ENCODE assay signal across 14 cellular contexts in genomic region chr9:134175291-134175807, GRCh38. TPM values are rescaled to one million over a fixed set of nuclear protein-coding genes. Genes with fewer than 3 reads are reported as not detected.
DNase-seq lines count a peak whose midpoint lies in the region; ATAC-seq and TF ChIP-seq lines count a peak whose summit lies in the region.
"Had no signal": no experiment of that assay in that cellular context is flagged by ENCODE, and none has a peak within 500 bp of the region (broad histone marks: within the 10 kb centered on the region; RNA-seq: fewer than 3 reads in every experiment).

No MANE protein-coding gene starts in this region.

- peaks cover 26 to 35% of the 10 kb centered on the region in 2 experiments for H3K4me1 ChIP-seq in neutrophil (ENCODE audit: control insufficient read depth in 1 of 2, insufficient read depth in 1 of 2, low read depth in 1 of 2, low read length in 1 of 2)
- H3K4me1 ChIP-seq in effector memory CD4-positive, alpha-beta T cell (ENCODE audit: control insufficient read depth, insufficient read depth, low read length, poor library complexity, severe bottlenecking) = no peaks in the 10 kb centered on the region
- H3K4me1 ChIP-seq in sigmoid colon = peaks cover 0 to 31% (median 21%) of the 10 kb centered on the region in 4 donors

- no peaks in the 10 kb centered on the region for H3K9me3 ChIP-seq in neutrophil
- H3K9me3 ChIP-seq in effector memory CD4-positive, alpha-beta T cell (ENCODE audit: control insufficient read depth, low read length) = no peaks in the 10 kb centered on the region
- no peaks in the 10 kb centered on the region for H3K9me3 ChIP-seq in sigmoid colon
- H3K9me3 ChIP-seq: suprapubic skin had no signal

- intact Hi-C loops in sigmoid colon (cut with DNase I) = no loop called here

- peak; percentile 58 for DNase-seq in GM03348 (ENCODE audit: low spot score)
- DNase-seq in NCI-H460 (ENCODE audit: extremely low read depth, low read depth) = peak; percentile 20
- no peak for DNase-seq in NCI-H226
- no peak for DNase-seq in effector memory CD4-positive, alpha-beta T cell
- DNase-seq in sigmoid colon = no peak
- DNase-seq: Calu3, NCI-H2171 treated with DMSO at 0.1 percent for 48 hours had no signal

- H3K36me3 ChIP-seq in neutrophil (no peaks in the 10 kb centered on the region), sigmoid colon (no peaks in the 10 kb centered on the region)
- H3K36me3 ChIP-seq in effector memory CD4-positive, alpha-beta T cell (ENCODE audit: control insufficient read depth, insufficient read depth, low read length) = no peaks in the 10 kb centered on the region
- H3K36me3 ChIP-seq: suprapubic skin had no signal

- ATAC-seq in esophagus mucosa (peak; percentile 16), HG02759 (IDR thresholded peaks at IDR 0.05; ENCODE audit: unreplicated experiment) (no peak)

- TF ChIP-seq CTCF in neutrophil (IDR thresholded peaks at IDR 0.05) = no peak
- no peak for TF ChIP-seq CTCF in sigmoid colon (IDR thresholded peaks at IDR 0.05)

- 29 to 66% methylated on average over 20 of the region's 20 CpGs for WGBS in sigmoid colon, 2 donors

- H3K27ac ChIP-seq in neutrophil (peak overlapping the region; percentile 68), sigmoid colon (no peak overlapping the region)
- no peak overlapping the region for H3K27ac ChIP-seq in effector memory CD4-positive, alpha-beta T cell (ENCODE audit: insufficient read depth, low read length, poor library complexity, severe bottlenecking)
- H3K27ac ChIP-seq: suprapubic skin had no signal

- TF ChIP-seq EP300 in sigmoid colon (IDR thresholded peaks at IDR 0.05) = no peak

- H3K27me3 ChIP-seq in neutrophil (peaks cover 34% of the 10 kb centered on the region), sigmoid colon (peaks cover 13 to 41% (median 14%) of the 10 kb centered on the region in 3 donors)
- no peaks in the 10 kb centered on the region for H3K27me3 ChIP-seq in effector memory CD4-positive, alpha-beta T cell (replicated peaks; ENCODE audit: control insufficient read depth, insufficient read depth, low read length, poor library complexity, severe bottlenecking)

- H3K4me3 ChIP-seq in neutrophil (ENCODE audit: low read depth in 1 of 2, low read length in 1 of 2) = no peak overlapping the region
- no peak overlapping the region for H3K4me3 ChIP-seq in effector memory CD4-positive, alpha-beta T cell (ENCODE audit: insufficient read depth, low read depth, low read length, poor library complexity, severe bottlenecking)
- no peak overlapping the region for H3K4me3 ChIP-seq in sigmoid colon
- H3K4me3 ChIP-seq: suprapubic skin had no signal

- TF ChIP-seq POLR2A in sigmoid colon (IDR thresholded peaks at IDR 0.05) = no peak

RNA-seq across cellular contexts. Expression of gene RNU6ATAC, which starts 11.0 kb away (rescaled TPM):
- total RNA-seq in NCI-H460 (2014; rRNA removed; shearing (Covaris generic)) = not detected in 2 replicates
- polyA plus RNA-seq in NCI-H460 (2014; cell fraction: nucleus; rRNA removed) = not detected in 2 replicates
- total RNA-seq in esophagus mucosa (85.2 TPM), sigmoid colon (not detected)
- not detected for polyA plus RNA-seq in sigmoid colon
- total RNA-seq: fibroblast of lung, M059J, skeletal muscle tissue, suprapubic skin had no signal
- polyA plus RNA-seq: fibroblast of lung had no signal

RNA-seq across cellular contexts. Expression of gene WDR5, which starts 39.5 kb away (rescaled TPM):
- total RNA-seq in NCI-H460 (2014; rRNA removed; shearing (Covaris generic)) = 27.2 and 32.3 TPM in 2 replicates
- 68.9 and 75.1 TPM in 2 replicates for polyA plus RNA-seq in NCI-H460 (2014; cell fraction: nucleus; rRNA removed)
- total RNA-seq in esophagus mucosa (26.6 TPM), sigmoid colon (10 to 100 TPM; 13.6 to 18.3 (median 15.0) TPM)
- 10 to 100 TPM; 10.8 to 33.6 (median 11.6) TPM for polyA plus RNA-seq in sigmoid colon

Comparison
In these comparisons a context has a peak if more than half of its experiments do, and no peak if none do; other contexts are left out.
1. DNase-seq: peak in GM03348 (single experiment) and NCI-H460 (single experiment); none in NCI-H226 (single experiment), effector memory CD4-positive, alpha-beta T cell (0 of 3) and sigmoid colon (single experiment).
2. RNA of gene RNU6ATAC, which starts 11.0 kb away (total RNA-seq): 85.2 TPM in esophagus mucosa (single experiment); not detected in NCI-H460 and not detected in sigmoid colon; every median in the first group is over 10 times any median in the second.